ENCODE assay signal across 15 cellular contexts in the genomic region with DNA sequence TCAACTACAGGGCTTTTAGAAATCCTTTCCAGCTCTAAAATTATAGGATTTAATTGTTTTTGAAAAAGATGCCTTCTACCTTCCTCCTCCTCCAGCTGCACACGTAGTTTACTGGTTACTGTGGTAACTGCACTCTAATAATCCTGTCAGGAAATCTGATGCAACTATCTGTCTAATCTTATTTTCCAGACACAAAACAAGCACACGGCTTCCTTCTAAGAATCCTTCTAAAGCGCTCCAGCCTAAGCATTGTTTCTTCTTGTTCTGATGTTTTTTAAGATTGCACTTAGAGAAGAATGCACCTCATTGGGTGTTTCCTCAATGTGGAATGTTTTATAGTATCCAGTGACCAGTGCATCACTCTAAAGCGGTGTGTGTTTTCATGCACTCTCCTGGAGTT.
DNase-seq lines count a peak whose midpoint lies in the region; ATAC-seq and TF ChIP-seq lines count a peak whose summit lies in the region.
"Had no signal": no experiment of that assay in that cellular context is flagged by ENCODE, and none has a peak within 500 bp of the region (broad histone marks: within the 10 kb centered on the region; RNA-seq: fewer than 3 reads in every experiment).

No MANE protein-coding gene starts in this region.

- H3K4me3 ChIP-seq in vagina: no peak overlapping the region
- H3K4me3 ChIP-seq: colonic mucosa, gastrocnemius medialis, sigmoid colon had no signal

- no peaks in the 10 kb centered on the region for H3K9me3 ChIP-seq in vagina
- H3K9me3 ChIP-seq: colonic mucosa, gastrocnemius medialis, sigmoid colon had no signal

- no peak for TF ChIP-seq POLR2A in vagina (IDR thresholded peaks at IDR 0.05)

- H3K4me1 ChIP-seq in vagina: no peaks in the 10 kb centered on the region
- H3K4me1 ChIP-seq: gastrocnemius medialis, sigmoid colon had no signal

- intact Hi-C loops in vagina (cut with DNase I): no loop called here

- peak; percentile 62 for DNase-seq in EH (ENCODE audit: low read depth)
- DNase-seq in NCI-H146 (lab: John Stamatoyannopoulos, UW): peak; percentile 20
- DNase-seq in amniotic epithelial cell (ENCODE audit: low read depth): peak; percentile 75
- DNase-seq in iris pigment epithelial cell (ENCODE audit: low read depth): peak; percentile 41
- DNase-seq in amygdala (lab: John Stamatoyannopoulos, UW): no peak
- no peak for DNase-seq in vagina (ENCODE audit: extremely low spot score in 2 of 2)
- DNase-seq in central memory CD4-positive, alpha-beta T cell: no peak
- DNase-seq: activated CD4-positive, alpha-beta memory T cell treated with anti-CD3 and anti-CD28 coated beads, Interleukin-2, amount 10 ng/mL, durations not matched to agents 7 days and 5 days; activated naive CD4-positive, alpha-beta T cell treated with anti-CD3 and anti-CD28 coated beads for 36 hours; colonic mucosa; gastrocnemius medialis; naive thymus-derived CD4-positive, alpha-beta T cell; sigmoid colon; T-helper 1 cell had no signal

- no peaks in the 10 kb centered on the region for H3K27me3 ChIP-seq in vagina
- H3K27me3 ChIP-seq: colonic mucosa, gastrocnemius medialis, sigmoid colon had no signal

- H3K36me3 ChIP-seq in vagina: no peaks in the 10 kb centered on the region
- H3K36me3 ChIP-seq: colonic mucosa, gastrocnemius medialis, sigmoid colon had no signal

- no peak for TF ChIP-seq CTCF in vagina (IDR thresholded peaks at IDR 0.05)

- no peak for ATAC-seq in GM21381 (IDR thresholded peaks at IDR 0.05; ENCODE audit: unreplicated experiment)
- ATAC-seq: gastrocnemius medialis; naive thymus-derived CD4-positive, alpha-beta T cell had no signal

- no peak overlapping the region for H3K27ac ChIP-seq in vagina
- H3K27ac ChIP-seq: colonic mucosa, gastrocnemius medialis, sigmoid colon had no signal

Comparison
In these comparisons a context has a peak if more than half of its experiments do, and no peak if none do; other contexts are left out.
1. DNase-seq: peak in EH (single experiment), NCI-H146 (single experiment), amniotic epithelial cell (single experiment) and iris pigment epithelial cell (single experiment); none in amygdala (0 of 56), vagina (0 of 2) and central memory CD4-positive, alpha-beta T cell (single experiment).